ENCODE assay signal across 16 cellular contexts in the genomic region with DNA sequence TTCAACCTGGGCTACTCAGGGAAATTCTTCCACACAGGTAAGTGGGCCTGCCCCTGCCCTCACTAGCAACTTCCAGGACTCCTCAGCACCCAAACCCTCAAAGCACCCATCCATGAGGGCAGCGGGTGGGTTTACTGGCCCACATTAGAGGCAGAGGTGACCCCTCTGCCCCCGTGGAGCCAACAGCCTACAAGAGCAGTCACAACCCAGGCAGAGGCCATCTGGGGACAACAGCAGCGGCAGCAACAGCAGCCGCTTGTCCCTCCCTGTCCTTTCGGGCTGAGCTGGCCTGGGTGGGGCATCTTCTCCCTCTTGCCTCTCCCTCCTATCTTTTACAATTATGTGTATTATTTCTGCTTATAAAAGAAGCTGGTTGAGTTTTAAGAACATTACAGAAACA.
"Had no signal": no experiment of that assay in that cellular context is flagged by ENCODE, and none has a peak within 500 bp of the region (broad histone marks: within the 10 kb centered on the region; RNA-seq: fewer than 3 reads in every experiment).

No MANE protein-coding gene starts in this region.

- H2AFZ ChIP-seq: neural progenitor cell, parathyroid adenoma had no signal

- H3K27ac ChIP-seq: neural progenitor cell, parathyroid adenoma, SK-N-MC, suprapubic skin had no signal

- H3K4me1 ChIP-seq: parathyroid adenoma had no signal

- H3K4me3 ChIP-seq: neural progenitor cell, SK-N-MC, suprapubic skin had no signal

- H3K36me3 ChIP-seq: neural progenitor cell had no signal

- H3K4me2 ChIP-seq: neural progenitor cell had no signal

- H3K9me3 ChIP-seq: suprapubic skin had no signal

- H3K9ac ChIP-seq: neural progenitor cell, parathyroid adenoma had no signal

- H3K27me3 ChIP-seq: neural progenitor cell, suprapubic skin had no signal

- ATAC-seq: activated CD8-positive, alpha-beta T cell treated with anti-CD3 and anti-CD28 coated beads, Interleukin-2, amount 10 ng/mL, durations not matched to agents 7 days and 5 days had no signal

- DNase-seq: activated CD4-positive, alpha-beta T cell treated with anti-CD3 and anti-CD28 coated beads, Interleukin-2, amount 10 ng/mL, durations not matched to agents 24 days and 14 days; activated CD4-positive, CD25-positive, alpha-beta regulatory T cell; activated CD8-positive, alpha-beta memory T cell treated with anti-CD3 and anti-CD28 coated beads, Interleukin-2, amount 50 U/mL, for 48 hours; activated CD8-positive, alpha-beta T cell treated with anti-CD3 and anti-CD28 coated beads, Interleukin-2, amount 10 ng/mL, durations not matched to agents 7 days and 5 days; activated naive CD8-positive, alpha-beta T cell treated with anti-CD3 and anti-CD28 coated beads for 36 hours; anterior cingulate cortex; cerebellar nuclear complex; hippocampal formation; mesendoderm; stimulated activated CD4-positive, alpha-beta T cell treated with anti-CD3 and anti-CD28 coated beads, Interleukin-4, amount 100 ng/mL, for 4 hours; stimulated activated CD8-positive, alpha-beta memory T cell treated with anti-CD3 and anti-CD28 coated beads, Interleukin-4, amount 100 ng/mL, for 48 hours; stimulated activated naive CD4-positive, alpha-beta T cell treated with Interleukin-2 at 50 U/mL for 16 hours had no signal
